Comparison of ENCODE assay signal across 8 cellular contexts in the genomic region with DNA sequence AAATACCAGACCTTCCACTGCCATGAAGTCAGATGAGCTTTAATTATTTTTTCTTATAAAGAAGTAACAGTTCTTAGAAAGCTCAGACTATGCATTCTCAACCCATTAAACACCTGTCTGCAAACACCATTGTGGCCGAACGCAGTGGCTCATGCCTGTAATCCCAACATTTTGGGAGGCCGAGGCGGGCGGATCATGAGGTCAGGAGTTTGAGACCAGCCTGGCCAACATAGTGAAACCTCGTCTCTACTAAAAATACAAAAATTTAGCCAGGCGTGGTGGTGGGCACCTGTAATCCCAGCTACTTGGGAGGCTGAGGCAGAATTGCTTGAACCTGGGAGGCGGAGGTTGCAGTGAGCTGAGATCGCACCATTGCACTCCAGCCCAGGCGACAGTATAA. TPM values are rescaled to one million over a fixed set of nuclear protein-coding genes. Genes with fewer than 3 reads are reported as not detected.
DNase-seq lines count a peak whose midpoint lies in the region; ATAC-seq and TF ChIP-seq lines count a peak whose summit lies in the region.
"Not testable (repeated sequence)": the region's sequence is repeated elsewhere in the genome, so short reads cannot be mapped to it uniquely, and the experiment has no call there.

No MANE protein-coding gene starts in this region.

- H3K4me3 ChIP-seq in CD4-positive, CD25-positive, alpha-beta regulatory T cell (ENCODE audit: low read depth, low read length); CD8-positive, alpha-beta T cell (ENCODE audit: low read depth, low read length); endodermal cell (ENCODE audit: low read length): not testable (repeated sequence)

- H3K36me3 Mint-ChIP-seq in CD4-positive, CD25-positive, alpha-beta regulatory T cell = peaks cover 12% of the 10 kb centered on the region
- peaks cover 62% of the 10 kb centered on the region for H3K36me3 Mint-ChIP-seq in CD8-positive, alpha-beta T cell
- H3K36me3 Mint-ChIP-seq in activated CD8-positive, alpha-beta memory T cell treated with anti-CD3 and anti-CD28 coated beads, Interleukin-2, amount 10 ng/mL, durations not matched to agents 7 days and 5 days; activated naive CD8-positive, alpha-beta T cell treated with anti-CD3 and anti-CD28 coated beads, Interleukin-2, amount 10 ng/mL, durations not matched to agents 7 days and 5 days: not testable (repeated sequence)
- H3K36me3 Mint-ChIP-seq in activated naive CD4-positive, alpha-beta T cell treated with anti-CD3 and anti-CD28 coated beads for 36 hours (ENCODE audit: low read depth) = peaks cover 18% of the 10 kb centered on the region
- H3K36me3 Mint-ChIP-seq in endodermal cell (ENCODE audit: low read depth) = peaks cover 16% of the 10 kb centered on the region
- H3K36me3 Mint-ChIP-seq in naive thymus-derived CD8-positive, alpha-beta T cell = peaks cover 0 to 40% (median 12%) of the 10 kb centered on the region in 3 donors

- H3K9me3 Mint-ChIP-seq in CD4-positive, CD25-positive, alpha-beta regulatory T cell; CD8-positive, alpha-beta T cell; activated CD8-positive, alpha-beta memory T cell treated with anti-CD3 and anti-CD28 coated beads, Interleukin-2, amount 10 ng/mL, durations not matched to agents 7 days and 5 days (ENCODE audit: low read depth); activated naive CD4-positive, alpha-beta T cell treated with anti-CD3 and anti-CD28 coated beads for 36 hours; activated naive CD8-positive, alpha-beta T cell treated with anti-CD3 and anti-CD28 coated beads, Interleukin-2, amount 10 ng/mL, durations not matched to agents 7 days and 5 days; endodermal cell; naive thymus-derived CD8-positive, alpha-beta T cell: not testable (repeated sequence)

- H3K27me3 Mint-ChIP-seq in CD4-positive, CD25-positive, alpha-beta regulatory T cell; CD8-positive, alpha-beta T cell (ENCODE audit: low read depth); activated CD8-positive, alpha-beta memory T cell treated with anti-CD3 and anti-CD28 coated beads, Interleukin-2, amount 10 ng/mL, durations not matched to agents 7 days and 5 days; activated naive CD4-positive, alpha-beta T cell treated with anti-CD3 and anti-CD28 coated beads for 36 hours (ENCODE audit: low read depth); activated naive CD8-positive, alpha-beta T cell treated with anti-CD3 and anti-CD28 coated beads, Interleukin-2, amount 10 ng/mL, durations not matched to agents 7 days and 5 days; endodermal cell (ENCODE audit: insufficient read depth); naive thymus-derived CD8-positive, alpha-beta T cell: not testable (repeated sequence)

- intact Hi-C loops in CD8-positive, alpha-beta T cell (cut with DNase I, micrococcal nuclease) = loop anchor here (5.0 to 10.0 kb wide), 3 partner anchors 67 to 540 kb away; a partner anchor contains a TSS
- intact Hi-C loops in activated naive CD4-positive, alpha-beta T cell treated with anti-CD3 and anti-CD28 coated beads for 36 hours (cut with micrococcal nuclease) = loop anchor here (5.0 kb wide), 5 partner anchors 338 to 738 kb away; a partner anchor contains a TSS

- not testable (repeated sequence) for ATAC-seq in CD4-positive, CD25-positive, alpha-beta regulatory T cell (ENCODE audit: low read depth in 2 of 2); CD8-positive, alpha-beta T cell; activated CD8-positive, alpha-beta memory T cell treated with anti-CD3 and anti-CD28 coated beads, Interleukin-2, amount 10 ng/mL, durations not matched to agents 7 days and 5 days; activated naive CD8-positive, alpha-beta T cell treated with anti-CD3 and anti-CD28 coated beads, Interleukin-2, amount 10 ng/mL, durations not matched to agents 7 days and 5 days (ENCODE audit: low read depth); naive thymus-derived CD8-positive, alpha-beta T cell

- H3K36me3 ChIP-seq in CD4-positive, CD25-positive, alpha-beta regulatory T cell (ENCODE audit: control insufficient read depth, insufficient read depth, low read length) = peaks cover 10% of the 10 kb centered on the region
- peaks cover 19% of the 10 kb centered on the region for H3K36me3 ChIP-seq in CD8-positive, alpha-beta T cell (ENCODE audit: insufficient read depth, low read length)
- H3K36me3 ChIP-seq in endodermal cell (ENCODE audit: control insufficient read depth, insufficient read depth, low read length) = peaks cover 12% of the 10 kb centered on the region

- peaks cover 22 to 76% (median 42%) of the 10 kb centered on the region in 4 donors for H3K4me1 Mint-ChIP-seq in CD4-positive, CD25-positive, alpha-beta regulatory T cell
- peaks cover 85% of the 10 kb centered on the region for H3K4me1 Mint-ChIP-seq in CD8-positive, alpha-beta T cell (ENCODE audit: low read depth)
- H3K4me1 Mint-ChIP-seq in activated CD8-positive, alpha-beta memory T cell treated with anti-CD3 and anti-CD28 coated beads, Interleukin-2, amount 10 ng/mL, durations not matched to agents 7 days and 5 days = peaks cover 41% of the 10 kb centered on the region
- H3K4me1 Mint-ChIP-seq in activated naive CD4-positive, alpha-beta T cell treated with anti-CD3 and anti-CD28 coated beads for 36 hours (ENCODE audit: low read depth) = peaks cover 58% of the 10 kb centered on the region
- H3K4me1 Mint-ChIP-seq in activated naive CD8-positive, alpha-beta T cell treated with anti-CD3 and anti-CD28 coated beads, Interleukin-2, amount 10 ng/mL, durations not matched to agents 7 days and 5 days = peaks cover 32% of the 10 kb centered on the region
- not testable (repeated sequence) for H3K4me1 Mint-ChIP-seq in endodermal cell
- peaks cover 20 to 77% (median 68%) of the 10 kb centered on the region in 4 donors for H3K4me1 Mint-ChIP-seq in naive thymus-derived CD8-positive, alpha-beta T cell

- peak overlapping the region in 3 of 4 donors; percentile 19 to 96 (median 43) for H3K4me3 Mint-ChIP-seq in CD4-positive, CD25-positive, alpha-beta regulatory T cell
- not testable (repeated sequence) for H3K4me3 Mint-ChIP-seq in CD8-positive, alpha-beta T cell; activated CD8-positive, alpha-beta memory T cell treated with anti-CD3 and anti-CD28 coated beads, Interleukin-2, amount 10 ng/mL, durations not matched to agents 7 days and 5 days; activated naive CD4-positive, alpha-beta T cell treated with anti-CD3 and anti-CD28 coated beads for 36 hours; activated naive CD8-positive, alpha-beta T cell treated with anti-CD3 and anti-CD28 coated beads, Interleukin-2, amount 10 ng/mL, durations not matched to agents 7 days and 5 days; endodermal cell
- peak overlapping the region in 2 of 10 donors; percentile 22 to 97 for H3K4me3 Mint-ChIP-seq in naive thymus-derived CD8-positive, alpha-beta T cell

- H3K9me3 ChIP-seq in CD4-positive, CD25-positive, alpha-beta regulatory T cell (ENCODE audit: control insufficient read depth in 2 of 2, low read length in 2 of 2); CD8-positive, alpha-beta T cell (ENCODE audit: low read length); endodermal cell (ENCODE audit: control insufficient read depth, low read length): not testable (repeated sequence)

- H3K27ac Mint-ChIP-seq in CD4-positive, CD25-positive, alpha-beta regulatory T cell = peak overlapping the region in 1 of 3 donors; percentile 98
- H3K27ac Mint-ChIP-seq in CD8-positive, alpha-beta T cell = peak overlapping the region; percentile 6
- H3K27ac Mint-ChIP-seq in activated CD8-positive, alpha-beta memory T cell treated with anti-CD3 and anti-CD28 coated beads, Interleukin-2, amount 10 ng/mL, durations not matched to agents 7 days and 5 days; activated naive CD8-positive, alpha-beta T cell treated with anti-CD3 and anti-CD28 coated beads, Interleukin-2, amount 10 ng/mL, durations not matched to agents 7 days and 5 days; endodermal cell: not testable (repeated sequence)
- peak overlapping the region; percentile 99 for H3K27ac Mint-ChIP-seq in activated naive CD4-positive, alpha-beta T cell treated with anti-CD3 and anti-CD28 coated beads for 36 hours
- peak overlapping the region in 8 of 10 donors; percentile 92 to 99 (median 99) for H3K27ac Mint-ChIP-seq in naive thymus-derived CD8-positive, alpha-beta T cell

- TF ChIP-seq CTCF in CD8-positive, alpha-beta T cell (IDR thresholded peaks at IDR 0.05); VCaP (conservative IDR thresholded peaks at IDR 0.05); endodermal cell (conservative IDR thresholded peaks at IDR 0.05): not testable (repeated sequence)

- peaks cover 75% of the 10 kb centered on the region for H3K4me1 ChIP-seq in CD4-positive, CD25-positive, alpha-beta regulatory T cell (ENCODE audit: control insufficient read depth, insufficient read depth, low read length, poor library complexity, severe bottlenecking)
- peaks cover 78% of the 10 kb centered on the region for H3K4me1 ChIP-seq in CD8-positive, alpha-beta T cell (ENCODE audit: insufficient read depth, low read length)
- H3K4me1 ChIP-seq in endodermal cell (ENCODE audit: control insufficient read depth, insufficient read depth, low read length) = not testable (repeated sequence)

- CTCF ChIA-PET in CD8-positive, alpha-beta T cell (lab: Charles Lee) = interaction anchor here (0.8 kb wide), 1 partner anchor 26 kb away, joined by 4 read pairs; no protein-coding TSS in a partner anchor
- CTCF ChIA-PET in activated CD8-positive, alpha-beta memory T cell treated with anti-CD3 and anti-CD28 coated beads, Interleukin-2, amount 10 ng/mL, durations not matched to agents 7 days and 5 days (lab: Charles Lee) = not testable (repeated sequence)
- CTCF ChIA-PET in activated naive CD4-positive, alpha-beta T cell treated with anti-CD3 and anti-CD28 coated beads for 36 hours (lab: Charles Lee) = interaction anchor here (0.6 to 1.2 kb wide), 3 partner anchors 10 to 45 kb away, joined by 4 read pairs; a partner anchor contains a TSS

- H3K9ac ChIP-seq in endodermal cell (ENCODE audit: extremely low read depth, low read length, poor library complexity, severe bottlenecking) = not testable (repeated sequence)

- DNase-seq in CD4-positive, CD25-positive, alpha-beta regulatory T cell; activated naive CD4-positive, alpha-beta T cell treated with anti-CD3 and anti-CD28 coated beads for 36 hours; naive thymus-derived CD8-positive, alpha-beta T cell: not testable (repeated sequence)
- DNase-seq in CD8-positive, alpha-beta T cell = peak in 1 of 7 experiments; percentile 46
- peak; percentile 19 for DNase-seq in activated CD8-positive, alpha-beta memory T cell treated with anti-CD3 and anti-CD28 coated beads, Interleukin-2, amount 10 ng/mL, durations not matched to agents 7 days and 5 days
- peak; percentile 12 for DNase-seq in activated naive CD8-positive, alpha-beta T cell treated with anti-CD3 and anti-CD28 coated beads, Interleukin-2, amount 10 ng/mL, durations not matched to agents 7 days and 5 days
- peak; percentile 4 for DNase-seq in endodermal cell

- WGBS in endodermal cell (ENCODE audit: insufficient coverage in 1 of 2, insufficient read length in 1 of 2), 2 experiments = 87 to 94% methylated on average over 6 to 10 of the region's 10 CpGs

- not testable (repeated sequence) for H3K27me3 ChIP-seq in CD4-positive, CD25-positive, alpha-beta regulatory T cell (ENCODE audit: control insufficient read depth, insufficient read depth, low read length); CD8-positive, alpha-beta T cell (ENCODE audit: insufficient read depth, low read length); endodermal cell (ENCODE audit: control insufficient read depth, insufficient read depth, low read length, poor library complexity, severe bottlenecking)

- POLR2A ChIA-PET in CD8-positive, alpha-beta T cell (lab: Charles Lee) = interaction anchor here (0.6 to 10.5 kb wide), 5 partner anchors 7 to 1738 kb away, joined by 3 to 139 read pairs (median 53); a partner anchor contains a TSS
- POLR2A ChIA-PET in activated naive CD8-positive, alpha-beta T cell treated with anti-CD3 and anti-CD28 coated beads, Interleukin-2, amount 10 ng/mL, durations not matched to agents 7 days and 5 days (lab: Charles Lee) = interaction anchor here (1.6 kb wide), 1 partner anchor 26 kb away, joined by 3 read pairs; no protein-coding TSS in a partner anchor
- POLR2A ChIA-PET in naive thymus-derived CD8-positive, alpha-beta T cell (lab: Charles Lee) = interaction anchor here (0.7 to 17.2 kb wide), 8 partner anchors 7 to 538 kb away, joined by 3 to 473 read pairs (median 4); a partner anchor contains a TSS

- peak overlapping the region; percentile 60 for H3K27ac ChIP-seq in CD4-positive, CD25-positive, alpha-beta regulatory T cell (ENCODE audit: insufficient read depth, low read length, poor library complexity, severe bottlenecking)
- peak overlapping the region; percentile 10 for H3K27ac ChIP-seq in CD8-positive, alpha-beta T cell (ENCODE audit: low read depth, low read length)
- peak overlapping the region; percentile 99; the same call in 1 of the 2 replicates for H3K27ac ChIP-seq in VCaP
- not testable (repeated sequence) for H3K27ac ChIP-seq in endodermal cell (ENCODE audit: low read depth, low read length)

RNA-seq across cellular contexts. Expression of a gene that starts 2.5 kb away (rescaled TPM):
- 105 TPM for total RNA-seq in CD4-positive, CD25-positive, alpha-beta regulatory T cell
- 10 to 100 TPM; 50.0 to 75.7 (median 62.2) TPM for polyA plus RNA-seq in CD4-positive, CD25-positive, alpha-beta regulatory T cell
- 100 to 1,000 TPM in 1 of 2 experiments, 10 to 100 TPM in 1; 100.0 to 102 TPM for total RNA-seq in CD8-positive, alpha-beta T cell
- total RNA-seq in activated CD8-positive, alpha-beta memory T cell treated with anti-CD3 and anti-CD28 coated beads, Interleukin-2, amount 10 ng/mL, durations not matched to agents 7 days and 5 days = 10 to 100 TPM; 31.5 to 33.0 TPM
- total RNA-seq in activated naive CD4-positive, alpha-beta T cell treated with anti-CD3 and anti-CD28 coated beads for 36 hours = 10 to 100 TPM; 35.0 to 38.6 TPM
- 10 to 100 TPM; 88.1 to 88.9 TPM for total RNA-seq in activated naive CD8-positive, alpha-beta T cell treated with anti-CD3 and anti-CD28 coated beads, Interleukin-2, amount 10 ng/mL, durations not matched to agents 7 days and 5 days
- total RNA-seq in endodermal cell = 10 to 100 TPM; 33.2 to 42.5 TPM
- polyA plus RNA-seq in endodermal cell (2013, experiment 1 of 2) = 37.9 TPM
- 36.3 TPM for polyA plus RNA-seq in endodermal cell (2013, experiment 2 of 2)
- 100 to 1,000 TPM; 265 to 270 TPM for total RNA-seq in naive thymus-derived CD8-positive, alpha-beta T cell
- 10 to 100 TPM; 46.4 to 82.1 (median 57.8) TPM for polyA plus RNA-seq in naive thymus-derived CD8-positive, alpha-beta T cell

RNA-seq across cellular contexts. Expression of a gene that starts 44.7 kb away (rescaled TPM):
- total RNA-seq in CD4-positive, CD25-positive, alpha-beta regulatory T cell = 160 TPM
- 10 to 100 TPM; 15.9 to 38.3 (median 21.7) TPM for polyA plus RNA-seq in CD4-positive, CD25-positive, alpha-beta regulatory T cell
- total RNA-seq in CD8-positive, alpha-beta T cell = 100 to 1,000 TPM; 306 to 329 TPM
- 10 to 100 TPM; 65.1 to 71.9 TPM for total RNA-seq in activated CD8-positive, alpha-beta memory T cell treated with anti-CD3 and anti-CD28 coated beads, Interleukin-2, amount 10 ng/mL, durations not matched to agents 7 days and 5 days
- total RNA-seq in activated naive CD4-positive, alpha-beta T cell treated with anti-CD3 and anti-CD28 coated beads for 36 hours = 10 to 100 TPM; 71.5 to 72.0 TPM
- total RNA-seq in activated naive CD8-positive, alpha-beta T cell treated with anti-CD3 and anti-CD28 coated beads, Interleukin-2, amount 10 ng/mL, durations not matched to agents 7 days and 5 days = 100 to 1,000 TPM; 132 to 153 TPM
- 10 to 100 TPM; 76.5 to 94.5 TPM for total RNA-seq in endodermal cell
- polyA plus RNA-seq in endodermal cell (2013, experiment 1 of 2) = 24.8 TPM
- polyA plus RNA-seq in endodermal cell (2013, experiment 2 of 2) = 21.1 TPM
- total RNA-seq in naive thymus-derived CD8-positive, alpha-beta T cell = 100 to 1,000 TPM; 550 to 574 TPM
- polyA plus RNA-seq in naive thymus-derived CD8-positive, alpha-beta T cell = 10 to 100 TPM; 68.3 to 78.7 (median 69.9) TPM

RNA-seq across cellular contexts. Expression of a gene that starts 45.7 kb away (rescaled TPM):
- 68.0 TPM for total RNA-seq in CD4-positive, CD25-positive, alpha-beta regulatory T cell
- polyA plus RNA-seq in CD4-positive, CD25-positive, alpha-beta regulatory T cell = 100 to 1,000 TPM in 3 of 4 donors, 10 to 100 TPM in 1; 90.5 to 150 (median 108) TPM
- total RNA-seq in CD8-positive, alpha-beta T cell = 10 to 100 TPM; 47.5 to 50.9 TPM
- 10 to 100 TPM; 86.4 to 99.5 TPM for total RNA-seq in activated CD8-positive, alpha-beta memory T cell treated with anti-CD3 and anti-CD28 coated beads, Interleukin-2, amount 10 ng/mL, durations not matched to agents 7 days and 5 days
- total RNA-seq in activated naive CD4-positive, alpha-beta T cell treated with anti-CD3 and anti-CD28 coated beads for 36 hours = 10 to 100 TPM; 91.2 to 93.8 TPM
- 10 to 100 TPM; 78.8 to 84.6 TPM for total RNA-seq in activated naive CD8-positive, alpha-beta T cell treated with anti-CD3 and anti-CD28 coated beads, Interleukin-2, amount 10 ng/mL, durations not matched to agents 7 days and 5 days
- 10 to 100 TPM; 48.5 to 52.7 TPM for total RNA-seq in endodermal cell
- polyA plus RNA-seq in endodermal cell (2013, experiment 1 of 2) = 54.8 TPM
- polyA plus RNA-seq in endodermal cell (2013, experiment 2 of 2) = 59.1 TPM
- total RNA-seq in naive thymus-derived CD8-positive, alpha-beta T cell = 10 to 100 TPM; 60.4 to 65.4 TPM
- polyA plus RNA-seq in naive thymus-derived CD8-positive, alpha-beta T cell = 100 to 1,000 TPM; 109 to 115 (median 112) TPM
